ENCODE assay signal across 21 cellular contexts in the genomic region with DNA sequence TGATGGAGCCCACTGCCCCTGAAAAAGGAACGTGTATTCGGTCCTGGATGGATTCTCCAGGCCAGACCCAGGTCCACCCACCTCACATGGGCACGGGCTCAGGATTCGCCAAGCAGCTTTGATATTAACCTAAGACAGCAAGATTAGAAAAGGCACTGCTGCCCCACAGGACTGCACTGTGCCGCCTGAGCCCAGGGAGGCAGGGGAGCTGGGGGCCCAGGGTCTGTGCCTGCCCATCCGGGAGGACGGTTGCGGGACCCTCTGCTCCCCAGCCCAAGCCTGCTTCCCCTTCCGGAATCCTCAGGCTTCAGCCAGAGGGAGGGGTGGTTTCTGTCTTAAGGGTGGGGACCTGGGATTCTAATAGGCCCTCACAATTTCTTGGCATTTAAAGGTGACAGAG. TPM values are rescaled to one million over a fixed set of nuclear protein-coding genes. Genes with fewer than 3 reads are reported as not detected.
DNase-seq lines count a peak whose midpoint lies in the region; ATAC-seq and TF ChIP-seq lines count a peak whose summit lies in the region.
"Had no signal": no experiment of that assay in that cellular context is flagged by ENCODE, and none has a peak within 500 bp of the region (broad histone marks: within the 10 kb centered on the region; RNA-seq: fewer than 3 reads in every experiment).

No MANE protein-coding gene starts in this region.

- ATAC-seq in GM23338 (peak; percentile 28), aorta (ENCODE audit: low FRiP score) (no peak)

- no peaks in the 10 kb centered on the region for H4K20me1 ChIP-seq in GM23338 (replicated peaks; ENCODE audit: insufficient read depth)

- H3K27ac Mint-ChIP-seq in GM23338 (no peak overlapping the region), nephron (peak overlapping the region; percentile 70 to 96 (median 94))
- H3K27ac Mint-ChIP-seq: CD4-positive, CD25-positive, alpha-beta regulatory T cell; CD8-positive, alpha-beta memory T cell had no signal

- H3K4me1 Mint-ChIP-seq in GM23338 (peaks cover 33% of the 10 kb centered on the region), nephron (peaks cover 52% of the 10 kb centered on the region)
- H3K4me1 Mint-ChIP-seq: CD4-positive, CD25-positive, alpha-beta regulatory T cell had no signal

- H3K4me2 ChIP-seq in GM23338 = peak overlapping the region; percentile 68

- intact Hi-C loops in thyroid gland (cut with DNase I) = no loop called here
- intact Hi-C loops in aorta (cut with DNase I) = no loop called here

- TF ChIP-seq CTCF in GM23338 (conservative IDR thresholded peaks at IDR 0.05; ENCODE audit: low read depth in 2 of 2) (no peak), nephron (IDR thresholded peaks at IDR 0.05; ENCODE audit: unreplicated experiment in 3 of 3) (no peak), thyroid gland (IDR thresholded peaks at IDR 0.05) (no peak), GM13976 (IDR thresholded peaks at IDR 0.05; ENCODE audit: borderline replicate concordance, control extremely low read depth, extremely low read depth, insufficient read depth, missing control alignments) (no peak)

- no peaks in the 10 kb centered on the region for H3K79me2 ChIP-seq in GM23338 (replicated peaks; ENCODE audit: insufficient read depth)

- no peak overlapping the region for H3K27ac ChIP-seq in GM23338 (ENCODE audit: low read depth)
- 0 out of 2 replicates have a peak overlapping the region, but pooled peaks have one; percentile 19 for H3K27ac ChIP-seq in SK-N-MC
- H3K27ac ChIP-seq in thyroid gland = no peak overlapping the region
- no peak overlapping the region for H3K27ac ChIP-seq in aorta (ENCODE audit: low read depth in 1 of 2, low read length in 2 of 2)

- H3K27me3 ChIP-seq in GM23338 (ENCODE audit: insufficient read depth) (no peaks in the 10 kb centered on the region), thyroid gland (no peaks in the 10 kb centered on the region), aorta (ENCODE audit: control insufficient read depth in 1 of 2, insufficient read depth in 2 of 2, low read length in 1 of 2) (no peaks in the 10 kb centered on the region)
- H3K27me3 ChIP-seq: BE2C had no signal

- TF ChIP-seq POLR2A in thyroid gland (IDR thresholded peaks at IDR 0.05) = no peak

- no peak overlapping the region for H3K4me3 Mint-ChIP-seq in GM23338
- H3K4me3 Mint-ChIP-seq in nephron = no peak overlapping the region
- H3K4me3 Mint-ChIP-seq: CD4-positive, CD25-positive, alpha-beta regulatory T cell had no signal

- no peaks in the 10 kb centered on the region for H3F3A ChIP-seq in GM23338 (replicated peaks; ENCODE audit: low read depth)

- no peak overlapping the region for H3K9ac ChIP-seq in SK-N-MC (ENCODE audit: insufficient read length)

- in situ Hi-C loops in GM13976 (cut with MboI; ENCODE audit: low sequenced_read_pairs, unreplicated experiment) = no loop called here

- H3K36me3 Mint-ChIP-seq in GM23338 (ENCODE audit: low read depth) (no peaks in the 10 kb centered on the region), nephron (ENCODE audit: low read depth) (no peaks in the 10 kb centered on the region)
- H3K36me3 Mint-ChIP-seq: CD4-positive, CD25-positive, alpha-beta regulatory T cell; CD8-positive, alpha-beta memory T cell had no signal

- H3K27me3 Mint-ChIP-seq in GM23338 (ENCODE audit: insufficient read depth, low read depth, poor library complexity) (peaks cover 3% of the 10 kb centered on the region), nephron (ENCODE audit: low read depth) (peaks cover 8% of the 10 kb centered on the region)

- H3K4me1 ChIP-seq in GM23338 (ENCODE audit: insufficient read depth) (peaks cover 10% of the 10 kb centered on the region), thyroid gland (peaks cover 0 to 8% of the 10 kb centered on the region in 2 donors), aorta (ENCODE audit: control insufficient read depth in 1 of 2, insufficient read depth in 2 of 2, low read length in 2 of 2) (no peaks in the 10 kb centered on the region)

- H3K9me3 ChIP-seq in SK-N-MC (ENCODE audit: low read depth, low read length) = no peaks in the 10 kb centered on the region
- H3K9me3 ChIP-seq in thyroid gland = no peaks in the 10 kb centered on the region
- no peaks in the 10 kb centered on the region for H3K9me3 ChIP-seq in aorta (ENCODE audit: control insufficient read depth, low read length)
- H3K9me3 ChIP-seq: BE2C had no signal

- no peak for DNase-seq in GM23338 (ENCODE audit: low spot score)
- no peak for DNase-seq in SK-N-MC (ENCODE audit: low read depth, low spot score)
- peak; percentile 3 for DNase-seq in stimulated activated CD8-positive, alpha-beta memory T cell treated with anti-CD3 and anti-CD28 coated beads, Interleukin-4, amount 100 ng/mL, for 48 hours
- no peak for DNase-seq in thyroid gland
- DNase-seq in GM13976 (ENCODE audit: low spot score) = no peak
- no peak for DNase-seq in AML-193 (lab: John Stamatoyannopoulos, UW)
- no peak for DNase-seq in aorta
- DNase-seq: BE2C; C1 segment of cervical spinal cord; CD4-positive, CD25-positive, alpha-beta regulatory T cell; CD8-positive, alpha-beta memory T cell; COR-L47; DMS 273 treated with DMSO at 0.1 percent for 48 hours; DMS53; EL; HCEC 1CT had no signal

- 90 to 95% methylated on average over 9 of the region's 9 CpGs for WGBS in thyroid gland, 2 donors
- WGBS in aorta, 2 donors = 84 to 89% methylated on average over 9 of the region's 9 CpGs

- no peaks in the 10 kb centered on the region for H3K9me3 Mint-ChIP-seq in GM23338
- no peaks in the 10 kb centered on the region for H3K9me3 Mint-ChIP-seq in nephron
- H3K9me3 Mint-ChIP-seq: CD4-positive, CD25-positive, alpha-beta regulatory T cell; CD8-positive, alpha-beta memory T cell had no signal

- no peaks in the 10 kb centered on the region for H3K36me3 ChIP-seq in GM23338 (ENCODE audit: insufficient read depth)
- H3K36me3 ChIP-seq in SK-N-MC (ENCODE audit: insufficient read depth, low read length) = no peaks in the 10 kb centered on the region
- H3K36me3 ChIP-seq in thyroid gland = no peaks in the 10 kb centered on the region
- no peaks in the 10 kb centered on the region for H3K36me3 ChIP-seq in aorta (ENCODE audit: control insufficient read depth in 1 of 2, insufficient read depth in 2 of 2, low read length in 1 of 2)
- H3K36me3 ChIP-seq: BE2C had no signal

- H3K4me3 ChIP-seq in GM23338 (no peak overlapping the region), SK-N-MC (no peak overlapping the region), thyroid gland (replicated peaks in 1 of 3) (no peak overlapping the region), aorta (ENCODE audit: low read length in 2 of 2) (no peak overlapping the region)
- H3K4me3 ChIP-seq: GM12878 had no signal

- H3K9me2 ChIP-seq in GM23338 (ENCODE audit: insufficient read depth) = no peaks in the 10 kb centered on the region

- H2AFZ ChIP-seq in GM23338 = peak overlapping the region; percentile 83

TF ChIP-seq in GM23338, 12 proteins besides CTCF, POLR2A, EP300 and RAD21 (continues in another document):
- TF ChIP-seq EZH2 (IDR thresholded peaks at IDR 0.05; ENCODE audit: low read depth, unreplicated experiment) (no peak), JUNB (IDR thresholded peaks at IDR 0.05; ENCODE audit: unreplicated experiment) (no peak), EZH2phosphoT487 (IDR thresholded peaks at IDR 0.05; ENCODE audit: unreplicated experiment) (no peak), ETS1 (IDR thresholded peaks at IDR 0.05) (no peak), ZNF331 (CRISPR knock-in tag; IDR thresholded peaks at IDR 0.05; ENCODE audit: low read depth) (no peak), ZNF114 (CRISPR knock-in tag; IDR thresholded peaks at IDR 0.05) (no peak), CREB1 (CRISPR knock-in tag; IDR thresholded peaks at IDR 0.05; ENCODE audit: low read depth) (no peak), NANOG (IDR thresholded peaks at IDR 0.05; ENCODE audit: borderline replicate concordance) (no peak)

RNA-seq across cellular contexts. Expression of gene VSIG10L2, which starts 13.5 kb away (rescaled TPM):
- total RNA-seq in GM23338 (2014; rRNA removed; shearing (Covaris generic)) = not detected in 2 replicates
- polyA plus RNA-seq in GM23338 (2016; fragmentation: Nextera tagmentation; extraction: Ambion mirVana) (0.59 and 0.63 TPM in 2 replicates), aorta (not detected)
- total RNA-seq in thyroid gland (not detected), aorta (under 1 TPM in 1 of 2 donors, not detected in 1; 0.48 TPM)
- total RNA-seq: A172; CD4-positive, CD25-positive, alpha-beta regulatory T cell; CD8-positive, alpha-beta memory T cell; G401; GM12878 had no signal
- polyA plus RNA-seq: CD4-positive, CD25-positive, alpha-beta regulatory T cell; CD8-positive, alpha-beta memory T cell had no signal

RNA-seq across cellular contexts. Expression of gene DDX25, which starts 28.0 kb away (rescaled TPM):
- total RNA-seq in GM23338 (2014; rRNA removed; shearing (Covaris generic)) = 20.7 and 23.6 TPM in 2 replicates
- 20.6 and 21.2 TPM in 2 replicates for polyA plus RNA-seq in GM23338 (2016; fragmentation: Nextera tagmentation; extraction: Ambion mirVana)
- total RNA-seq in thyroid gland = 1 to 10 TPM; 1.6 to 3.8 (median 1.9) TPM
- under 1 TPM in 1 of 2 donors, not detected in 1; 0.30 TPM for total RNA-seq in aorta
- not detected for polyA plus RNA-seq in aorta
- total RNA-seq: A172; CD4-positive, CD25-positive, alpha-beta regulatory T cell; G401; GM12878; HT-29 had no signal
- polyA plus RNA-seq: CD4-positive, CD25-positive, alpha-beta regulatory T cell; CD8-positive, alpha-beta memory T cell had no signal

RNA-seq across cellular contexts. Expression of gene PUS3, which starts 29.3 kb away (rescaled TPM):
- 24.1 and 35.8 TPM in 2 replicates for total RNA-seq in GM23338 (2014; rRNA removed; shearing (Covaris generic))
- 12.0 and 15.8 TPM in 2 replicates for polyA plus RNA-seq in GM23338 (2016; fragmentation: Nextera tagmentation; extraction: Ambion mirVana)
- 10 to 100 TPM in 3 of 4 donors, 1 to 10 TPM in 1; 9.0 to 34.7 (median 17.9) TPM for total RNA-seq in thyroid gland
- total RNA-seq in aorta = 1 to 10 TPM; 8.8 to 9.4 TPM
- polyA plus RNA-seq in aorta = 1 to 10 TPM; 8.0 to 8.1 TPM

RNA-seq across cellular contexts. Expression of gene HYLS1, which starts 44.8 kb away (rescaled TPM):
- total RNA-seq in GM23338 (2014; rRNA removed; shearing (Covaris generic)) = 13.1 and 14.6 TPM in 2 replicates
- polyA plus RNA-seq in GM23338 (2016; fragmentation: Nextera tagmentation; extraction: Ambion mirVana) (20.7 and 25.7 TPM in 2 replicates), aorta (1 to 10 TPM; 2.7 to 4.5 TPM)
- total RNA-seq in thyroid gland (1 to 10 TPM; 1.6 to 6.9 (median 3.0) TPM), aorta (1 to 10 TPM; 3.3 to 3.6 TPM)
